34 cellular contexts compared by ENCODE assay signal in genomic region chr12:109482894-109483293, GRCh38.
"Had no signal": no experiment of that assay in that cellular context is flagged by ENCODE, and none has a peak within 500 bp of the region (broad histone marks: within the 10 kb centered on the region; RNA-seq: fewer than 3 reads in every experiment).

No MANE protein-coding gene starts in this region.

- ATAC-seq: activated CD8-positive, alpha-beta memory T cell treated with anti-CD3 and anti-CD28 coated beads, Interleukin-2, amount 10 ng/mL, durations not matched to agents 7 days and 5 days; activated T-helper 17 cell treated with anti-CD3 and anti-CD28 coated beads, Interleukin-2, amount 50 U/mL, for 72 hours; Panc1 had no signal

- H3K4me3 ChIP-seq: ascending aorta, cardiac muscle cell, colonic mucosa, SJCRH30, SK-N-MC had no signal

- H3K9me3 ChIP-seq: ascending aorta, colonic mucosa, SJCRH30 had no signal

- DNase-seq: activated CD4-positive, alpha-beta memory T cell treated with anti-CD3 and anti-CD28 coated beads, Interleukin-2, amount 10 ng/mL, durations not matched to agents 7 days and 5 days; activated CD4-positive, alpha-beta T cell treated with anti-CD3 and anti-CD28 coated beads for 1 hour; activated CD4-positive, alpha-beta T cell treated with anti-CD3 and anti-CD28 coated beads for 48 hours; activated CD4-positive, CD25-positive, alpha-beta regulatory T cell; activated CD8-positive, alpha-beta memory T cell treated with anti-CD3 and anti-CD28 coated beads for 24 hours; activated CD8-positive, alpha-beta memory T cell treated with anti-CD3 and anti-CD28 coated beads, Interleukin-2, amount 10 ng/mL, durations not matched to agents 7 days and 5 days; activated CD8-positive, alpha-beta memory T cell treated with anti-CD3 and anti-CD28 coated beads, Interleukin-2, amount 50 U/mL, for 48 hours; activated gamma-delta T cell; activated naive CD4-positive, alpha-beta T cell treated with Interleukin-2 at 50 U/mL for 16 hours; activated naive CD8-positive, alpha-beta T cell treated with anti-CD3 and anti-CD28 coated beads, Interleukin-2, amount 10 ng/mL, durations not matched to agents 7 days and 5 days; activated T-cell treated with anti-CD3 and anti-CD28 coated beads, Interleukin-2, amount 50 U/mL, for 48 hours; amygdala; colonic mucosa; Kasumi-1; KG1; NCI-H1105; NCI-H1417 treated with DMSO at 0.1 percent for 48 hours; NCI-H1694; NCI-H1930; NCI-H2107; NCI-H226; NCI-H446 treated with DMSO at 0.1 percent for 48 hours; NCI-H524; NCI-H82; OCI-M1; SHP77; SJCRH30; T1000; WERI-Rb-1 had no signal

- H3K27me3 ChIP-seq: ascending aorta, cardiac muscle cell, colonic mucosa, SJCRH30 had no signal

- H3K4me1 ChIP-seq: SJCRH30 had no signal

- H3K27ac ChIP-seq: ascending aorta, cardiac muscle cell, colonic mucosa, SJCRH30, SK-N-MC, WERI-Rb-1 had no signal
